ENCODE assay signal across 1 cellular context in the genomic region with DNA sequence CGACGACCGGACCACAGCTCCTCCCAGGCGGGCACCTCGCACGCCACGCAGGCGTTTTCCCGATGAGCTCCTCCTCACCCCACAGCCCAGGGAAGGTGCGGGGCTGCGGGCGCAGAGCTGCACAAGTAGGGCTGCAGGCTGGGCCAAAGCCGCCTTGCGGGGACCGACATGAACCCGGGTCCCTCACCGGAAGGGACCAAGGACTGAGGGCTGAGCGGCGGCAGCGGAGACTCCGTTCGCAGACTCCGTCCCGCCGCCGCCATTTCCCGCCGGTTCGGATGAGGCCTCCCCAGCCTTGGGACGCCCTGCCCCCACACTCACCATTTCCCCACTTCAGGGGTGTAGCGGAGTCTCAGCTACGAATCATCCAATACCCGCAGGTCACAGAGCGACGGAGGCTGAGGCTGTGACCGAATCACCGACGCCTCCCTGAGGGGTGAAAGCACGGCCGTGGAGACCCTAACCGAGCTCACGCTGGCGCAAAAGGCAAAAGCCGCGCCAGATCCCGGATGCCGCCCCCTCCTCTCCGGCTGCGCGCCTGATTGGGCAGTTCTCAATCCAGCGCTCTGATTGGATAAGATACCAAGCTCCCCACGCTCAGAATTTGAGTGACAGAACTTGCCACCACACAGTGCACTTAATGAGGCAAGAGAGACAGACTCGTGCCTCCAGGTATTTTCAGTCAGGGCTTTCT.
TF ChIP-seq lines count a peak whose summit lies in the region.

TSS of gene ZNF732 (minus strand) at position 488 of the 694 bp plus-strand sequence. CDS start at position 324, 164 bp downstream.

TF ChIP-seq in endothelial cell of umbilical vein, 7 proteins besides CTCF, POLR2A, EP300 and RAD21 (continued from another document):
- TF ChIP-seq, protein P1, sequence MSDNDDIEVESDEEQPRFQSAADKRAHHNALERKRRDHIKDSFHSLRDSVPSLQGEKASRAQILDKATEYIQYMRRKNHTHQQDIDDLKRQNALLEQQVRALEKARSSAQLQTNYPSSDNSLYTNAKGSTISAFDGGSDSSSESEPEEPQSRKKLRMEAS (IDR thresholded peaks at IDR 0.05; ENCODE audit: insufficient read depth, insufficient read length) = no peak
- no peak for TF ChIP-seq GATA2 (IDR thresholded peaks at IDR 0.05; ENCODE audit: insufficient read depth, insufficient read length, low read depth, low read length)
